21 cellular contexts compared by ENCODE assay signal in the genomic region with DNA sequence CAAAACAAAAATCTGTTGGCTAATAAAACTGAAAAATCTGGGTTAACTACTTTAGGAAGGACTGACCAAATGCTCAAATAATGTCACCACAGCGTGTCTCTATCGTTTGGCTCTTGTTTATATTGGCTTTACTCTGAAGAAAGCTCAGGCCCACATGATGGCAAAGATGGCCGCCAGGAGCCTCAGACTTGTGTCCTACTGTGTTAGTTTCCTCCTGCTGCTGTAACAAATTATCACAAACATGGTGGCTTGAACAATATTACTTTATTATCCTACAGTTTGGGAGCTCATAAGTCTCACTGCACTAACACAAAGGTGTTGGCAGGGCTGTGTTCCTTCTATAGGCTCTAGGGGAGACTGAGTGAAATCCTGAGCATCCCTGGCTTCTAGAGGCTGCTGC.
"Had no signal": no experiment of that assay in that cellular context is flagged by ENCODE, and none has a peak within 500 bp of the region (broad histone marks: within the 10 kb centered on the region; RNA-seq: fewer than 3 reads in every experiment).

No MANE protein-coding gene starts in this region.

- H3K27me3 ChIP-seq: gastrocnemius medialis, neutrophil, suprapubic skin, transverse colon, vagina had no signal

- H3K36me3 Mint-ChIP-seq: memory B cell, natural killer cell had no signal

- H3K9me3 ChIP-seq: gastrocnemius medialis, lower lobe of right lung, neutrophil, suprapubic skin, transverse colon, vagina had no signal

- H3K4me3 ChIP-seq: dorsolateral prefrontal cortex, gastrocnemius medialis, lower lobe of right lung, smooth muscle cell, suprapubic skin, transverse colon, vagina had no signal

- H3K27me3 Mint-ChIP-seq: progenitor cell of endocrine pancreas; stimulated activated naive CD8-positive, alpha-beta T cell treated with anti-CD3 and anti-CD28 coated beads, Interleukin-15, amount 100 ng/mL, for 72 hours had no signal

- H3K9me3 Mint-ChIP-seq: memory B cell; natural killer cell; stimulated activated naive CD8-positive, alpha-beta T cell treated with anti-CD3 and anti-CD28 coated beads, Interleukin-15, amount 100 ng/mL, for 72 hours had no signal

- H3K4me3 Mint-ChIP-seq: memory B cell; natural killer cell; stimulated activated naive CD8-positive, alpha-beta T cell treated with anti-CD3 and anti-CD28 coated beads, Interleukin-15, amount 100 ng/mL, for 72 hours had no signal

- H3K79me2 ChIP-seq: parathyroid adenoma had no signal

- DNase-seq: dorsolateral prefrontal cortex; effector CD4-positive, alpha-beta T cell; gastrocnemius medialis; head of caudate nucleus; left ventricle myocardium superior; lower lobe of right lung; natural killer cell; stimulated activated CD4-positive, alpha-beta T cell treated with anti-CD3 and anti-CD28 coated beads, Interleukin-12 subunit alpha, Interleukin-12 subunit beta, amount 100 ng/mL, for 4 hours; stimulated activated CD4-positive, alpha-beta T cell treated with anti-CD3 and anti-CD28 coated beads, Interleukin-1b, Interleukin-23, amount 100 ng/mL, for 48 hours; stimulated activated CD4-positive, alpha-beta T cell treated with anti-CD3 and anti-CD28 coated beads, Interleukin-4, amount 100 ng/mL, for 1 hour; stimulated activated CD8-positive, alpha-beta memory T cell treated with anti-CD3 and anti-CD28 coated beads, Interleukin-4, amount 100 ng/mL, for 48 hours; stimulated activated naive CD4-positive, alpha-beta T cell; stimulated activated naive CD8-positive, alpha-beta T cell treated with anti-CD3 and anti-CD28 coated beads, Interleukin-15, amount 100 ng/mL, for 72 hours; transverse colon had no signal

- H3K36me3 ChIP-seq: gastrocnemius medialis, lower lobe of right lung, neutrophil, suprapubic skin, transverse colon, vagina had no signal

- H3K4me2 ChIP-seq: smooth muscle cell had no signal

- H3K27ac Mint-ChIP-seq: memory B cell; natural killer cell; progenitor cell of endocrine pancreas; stimulated activated naive CD8-positive, alpha-beta T cell treated with anti-CD3 and anti-CD28 coated beads, Interleukin-15, amount 100 ng/mL, for 72 hours had no signal

- H3K4me1 Mint-ChIP-seq: natural killer cell; stimulated activated naive CD8-positive, alpha-beta T cell treated with anti-CD3 and anti-CD28 coated beads, Interleukin-15, amount 100 ng/mL, for 72 hours had no signal

- H3K27ac ChIP-seq: dorsolateral prefrontal cortex, gastrocnemius medialis, lower lobe of right lung, neutrophil, parathyroid adenoma, suprapubic skin, transverse colon, vagina had no signal

- H2AFZ ChIP-seq: parathyroid adenoma had no signal

- H3K4me1 ChIP-seq: gastrocnemius medialis, parathyroid adenoma, suprapubic skin, transverse colon, vagina had no signal

- H3K9ac ChIP-seq: parathyroid adenoma had no signal
